ENCODE assay signal across 11 cellular contexts in genomic region chr1:47189844-47190562, GRCh38. TPM values are rescaled to one million over a fixed set of nuclear protein-coding genes. Genes with fewer than 3 reads are reported as not detected.
DNase-seq lines count a peak whose midpoint lies in the region; ATAC-seq, FAIRE-seq and TF ChIP-seq lines count a peak whose summit lies in the region.
"Had no signal": no experiment of that assay in that cellular context is flagged by ENCODE, and none has a peak within 500 bp of the region (broad histone marks: within the 10 kb centered on the region; RNA-seq: fewer than 3 reads in every experiment).

PDZK1IP1 (minus strand) TSS chr1:47190036; CDS start chr1:47189932, 104 bp downstream.

- intact Hi-C loops in thyroid gland (cut with DNase I) = loop anchor here (10.0 kb wide), 3 partner anchors 145 to 525 kb away; partner anchors contain the start of genes CMPK1 and FOXD2

- TF ChIP-seq POLR2A in thyroid gland (IDR thresholded peaks at IDR 0.05) = no peak

- H3K4me3 ChIP-seq in thyroid gland (replicated peaks in 1 of 3) = no peak within 1 kb of the TSS

- 61 to 67% methylated on average over 15 to 16 of the region's 18 CpGs for WGBS in thyroid gland, 2 donors

- H3K27me3 ChIP-seq in thyroid gland = no peaks in the 10 kb centered on the region

- peak; percentile 48 for ATAC-seq in left lobe of liver
- ATAC-seq: activated naive CD4-positive, alpha-beta T cell treated with anti-CD3 and anti-CD28 coated beads, Interleukin-2, amount 50 U/mL, for 72 hours had no signal

- FAIRE-seq in D721Med (lab: Jason Lieb, UNC) = no peak
- FAIRE-seq: A204.1 had no signal

- H3K9me3 ChIP-seq in thyroid gland = no peaks in the 10 kb centered on the region

- DNase-seq in NCI-H82 (lab: John Stamatoyannopoulos, UW) (peak; percentile 63), NCI-H82 treated with DMSO at 0.1 percent for 48 hours (lab: John Stamatoyannopoulos, UW; ENCODE audit: unreplicated experiment) (no peak), cortex of kidney (lab: John Stamatoyannopoulos, UW) (peak; percentile 33), left lobe of liver (ENCODE audit: low spot score) (peak; percentile 58), thyroid gland (peak; percentile 23 to 56), retina (no peak), D721Med (ENCODE audit: insufficient read length, low spot score) (no peak), NCI-H2171 treated with DMSO at 0.1 percent for 48 hours (lab: John Stamatoyannopoulos, UW) (no peak)
- DNase-seq: NCI-H524 had no signal

- no peaks in the 10 kb centered on the region for H3K36me3 ChIP-seq in thyroid gland

- no peak for TF ChIP-seq CTCF in thyroid gland (IDR thresholded peaks at IDR 0.05)
- TF ChIP-seq CTCF in D721Med (IDR thresholded peaks at IDR 0.05; ENCODE audit: insufficient read depth, missing control alignments) = no peak

- peak within 1 kb of the TSS in 1 of 3 donors; percentile 17 for H3K27ac ChIP-seq in thyroid gland

- H3K4me1 ChIP-seq in thyroid gland = peaks cover 0 to 12% of the 10 kb centered on the region in 2 donors

RNA-seq across cellular contexts. Expression of gene PDZK1IP1, which starts in this region (rescaled TPM):
- total RNA-seq in left lobe of liver (1.3 TPM), thyroid gland (1 to 10 TPM in 1 of 4 donors, under 1 TPM in 1, not detected in 2; 0.83 to 3.0 TPM)
- total RNA-seq: activated naive CD4-positive, alpha-beta T cell treated with anti-CD3 and anti-CD28 coated beads, Interleukin-2, amount 50 U/mL, for 72 hours had no signal

Comparison
In these comparisons a context has a peak if more than half of its experiments do, and no peak if none do; other contexts are left out.
1. DNase-seq: peak in NCI-H82 (single experiment), cortex of kidney (single experiment), left lobe of liver (single experiment) and thyroid gland (2 of 2); none in NCI-H82 treated with DMSO at 0.1 percent for 48 hours (single experiment), retina (single experiment), D721Med (single experiment) and NCI-H2171 treated with DMSO at 0.1 percent for 48 hours (single experiment).